Comparison of ENCODE assay signal across 22 cellular contexts in the genomic region with DNA sequence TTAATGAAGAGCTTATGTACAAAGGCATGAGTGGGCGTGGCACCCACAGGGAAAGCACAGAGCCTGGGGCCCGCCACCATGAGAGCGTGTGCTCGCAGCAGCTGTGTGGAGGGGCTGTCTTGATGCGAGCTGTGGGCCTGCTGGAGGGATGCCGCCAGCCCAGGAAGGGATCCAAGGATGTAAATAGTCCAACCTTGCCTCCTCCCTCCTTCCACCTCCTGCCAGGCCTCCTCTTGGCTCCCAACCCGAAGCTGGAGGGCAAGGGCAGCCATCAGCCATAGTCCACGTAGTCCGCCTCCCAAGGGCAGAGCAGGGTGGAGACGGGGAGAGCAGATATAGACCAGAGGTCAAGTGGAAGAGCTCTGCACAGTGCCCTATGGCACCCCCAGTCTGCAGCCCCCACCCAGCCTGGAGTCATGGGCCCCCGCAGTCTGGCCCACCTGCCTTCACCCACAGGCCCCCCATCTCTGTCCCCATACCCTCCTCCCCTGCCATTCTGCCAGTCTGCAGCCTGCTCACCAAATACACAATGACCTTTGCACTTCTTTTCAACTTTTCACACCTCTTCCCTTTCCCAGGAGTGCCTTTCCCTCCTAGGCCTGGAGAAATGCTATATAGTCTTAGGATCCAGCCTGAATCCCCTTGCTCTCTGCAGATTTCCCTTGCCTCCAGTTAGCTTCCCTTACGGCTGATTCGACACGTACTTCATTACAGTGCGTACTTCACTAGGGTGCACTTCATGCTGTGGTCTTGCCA.
"Had no signal": no experiment of that assay in that cellular context is flagged by ENCODE, and none has a peak within 500 bp of the region (broad histone marks: within the 10 kb centered on the region; RNA-seq: fewer than 3 reads in every experiment).

No MANE protein-coding gene starts in this region.

- DNase-seq: activated CD4-positive, alpha-beta T cell treated with anti-CD3 and anti-CD28 coated beads, Interleukin-2, amount 10 ng/mL, durations not matched to agents 24 days and 14 days; activated CD8-positive, alpha-beta memory T cell treated with anti-CD3 and anti-CD28 coated beads for 24 hours; activated effector memory CD4-positive, alpha-beta T cell treated with anti-CD3 and anti-CD28 coated beads, Interleukin-2, amount 50 U/mL, for 16 hours; activated naive CD4-positive, alpha-beta T cell treated with anti-CD3 and anti-CD28 coated beads, Interleukin-2, amount 50 U/mL, for 16 hours; activated T-cell treated with anti-CD3 and anti-CD28 coated beads, Interleukin-2, amount 50 U/mL, for 72 hours; foreskin keratinocyte; kidney; left lung; naive thymus-derived CD4-positive, alpha-beta T cell; sigmoid colon; SK-N-SH; spleen; stimulated activated CD4-positive, alpha-beta T cell treated with anti-CD3 and anti-CD28 coated beads, Interleukin-4, amount 100 ng/mL, for 4 hours; stimulated activated naive B cell treated with anti-CD40 and anti-IgM and Interleukin-4, amounts not matched to agents 10 μg/mL and 1 μg/mL and 100 μg/mL, for 72 hours; T-helper 9 cell; tibial artery had no signal

- H3K4me3 Mint-ChIP-seq: activated CD4-positive, alpha-beta T cell treated with anti-CD3 and anti-CD28 coated beads, Interleukin-2, amount 10 ng/mL, durations not matched to agents 24 days and 14 days; activated T-cell treated with anti-CD3 and anti-CD28 coated beads, Interleukin-2, amount 50 U/mL, for 72 hours; memory B cell; naive thymus-derived CD4-positive, alpha-beta T cell; stimulated activated naive B cell treated with anti-CD40 and anti-IgM and Interleukin-4, amounts not matched to agents 10 μg/mL and 1 μg/mL and 100 μg/mL, for 72 hours had no signal

- H3K27ac Mint-ChIP-seq: activated CD4-positive, alpha-beta T cell treated with anti-CD3 and anti-CD28 coated beads, Interleukin-2, amount 10 ng/mL, durations not matched to agents 24 days and 14 days; activated T-cell treated with anti-CD3 and anti-CD28 coated beads, Interleukin-2, amount 50 U/mL, for 72 hours; memory B cell; stimulated activated naive B cell treated with anti-CD40 and anti-IgM and Interleukin-4, amounts not matched to agents 10 μg/mL and 1 μg/mL and 100 μg/mL, for 72 hours had no signal

- H3K27ac ChIP-seq: cardiac muscle cell, dorsolateral prefrontal cortex, epithelial cell of prostate, foreskin keratinocyte, left lung, sigmoid colon, spleen, tibial artery had no signal

- H3K4me1 ChIP-seq: foreskin keratinocyte, sigmoid colon, tibial artery had no signal

- FAIRE-seq: colon, kidney, urothelium cell line had no signal

- H3K27me3 Mint-ChIP-seq: activated CD4-positive, alpha-beta T cell treated with anti-CD3 and anti-CD28 coated beads, Interleukin-2, amount 10 ng/mL, durations not matched to agents 24 days and 14 days; memory B cell; naive thymus-derived CD4-positive, alpha-beta T cell; stimulated activated naive B cell treated with anti-CD40 and anti-IgM and Interleukin-4, amounts not matched to agents 10 μg/mL and 1 μg/mL and 100 μg/mL, for 72 hours had no signal

- H3K9me3 Mint-ChIP-seq: activated CD4-positive, alpha-beta T cell treated with anti-CD3 and anti-CD28 coated beads, Interleukin-2, amount 10 ng/mL, durations not matched to agents 24 days and 14 days; activated T-cell treated with anti-CD3 and anti-CD28 coated beads, Interleukin-2, amount 50 U/mL, for 72 hours; memory B cell; naive thymus-derived CD4-positive, alpha-beta T cell; stimulated activated naive B cell treated with anti-CD40 and anti-IgM and Interleukin-4, amounts not matched to agents 10 μg/mL and 1 μg/mL and 100 μg/mL, for 72 hours had no signal

- ATAC-seq: foreskin keratinocyte; left lung; naive thymus-derived CD4-positive, alpha-beta T cell; stimulated activated naive B cell treated with anti-CD40 and anti-IgM and Interleukin-4, amounts not matched to agents 10 μg/mL and 1 μg/mL and 100 μg/mL, for 72 hours had no signal

- H3K9me3 ChIP-seq: left lung, sigmoid colon, SK-N-SH, spleen, tibial artery had no signal

- H3K4me3 ChIP-seq: cardiac muscle cell, dorsolateral prefrontal cortex, left lung, sigmoid colon, spleen, tibial artery had no signal

- H3K27me3 ChIP-seq: cardiac muscle cell, dorsolateral prefrontal cortex, foreskin keratinocyte, left lung, sigmoid colon, spleen, tibial artery had no signal
